14 cellular contexts compared by ENCODE assay signal in genomic region chr11:102469196-102469821, GRCh38. TPM values are rescaled to one million over a fixed set of nuclear protein-coding genes. Genes with fewer than 3 reads are reported as not detected.
DNase-seq lines count a peak whose midpoint lies in the region; ATAC-seq, FAIRE-seq and TF ChIP-seq lines count a peak whose summit lies in the region.
"Had no signal": no experiment of that assay in that cellular context is flagged by ENCODE, and none has a peak within 500 bp of the region (broad histone marks: within the 10 kb centered on the region; RNA-seq: fewer than 3 reads in every experiment).

No MANE protein-coding gene starts in this region.

- POLR2A ChIA-PET in MCF 10A (lab: Yijun Ruan, JAX), result no interaction called here
- POLR2A ChIA-PET in naive thymus-derived CD4-positive, alpha-beta T cell (lab: Charles Lee), result no interaction called here

- peaks cover 33 to 81% of the 10 kb centered on the region in 2 donors for H3K4me1 ChIP-seq in naive thymus-derived CD4-positive, alpha-beta T cell (ENCODE audit: control insufficient read depth in 2 of 2, insufficient read depth in 2 of 2, low read length in 2 of 2)
- peaks cover 35% of the 10 kb centered on the region for H3K4me1 ChIP-seq in mucosa of descending colon (ENCODE audit: low read depth)
- no peaks in the 10 kb centered on the region for H3K4me1 ChIP-seq in right atrium auricular region

- no peaks in the 10 kb centered on the region for H3K27me3 Mint-ChIP-seq in MCF 10A (ENCODE audit: insufficient read depth, unreplicated experiment)
- H3K27me3 Mint-ChIP-seq in naive thymus-derived CD4-positive, alpha-beta T cell, result no peaks in the 10 kb centered on the region
- H3K27me3 Mint-ChIP-seq: activated T-cell treated with anti-CD3 and anti-CD28 coated beads, Interleukin-2, amount 50 U/mL, for 24 hours had no signal

- DNase-seq in AG10803 (ENCODE audit: low read depth), result peak; percentile 29
- DNase-seq in HTR-8/SVneo (ENCODE audit: insufficient read length, low spot score), result no peak
- DNase-seq in MCF 10A (ENCODE audit: unreplicated experiment), result no peak
- no peak for DNase-seq in naive thymus-derived CD4-positive, alpha-beta T cell
- DNase-seq in mucosa of descending colon, result no peak
- no peak for DNase-seq in right atrium auricular region (ENCODE audit: low spot score)
- DNase-seq: activated T-cell treated with anti-CD3 and anti-CD28 coated beads, Interleukin-2, amount 50 U/mL, for 24 hours; effector CD8-positive, alpha-beta T cell; NCI-H1930; retina had no signal

- TF ChIP-seq CTCF in AG10803 (conservative IDR thresholded peaks at IDR 0.05; ENCODE audit: low read length) (no peak), MCF 10A (IDR thresholded peaks at IDR 0.05; ENCODE audit: unreplicated experiment) (no peak), mucosa of descending colon (IDR thresholded peaks at IDR 0.05) (no peak), right atrium auricular region (IDR thresholded peaks at IDR 0.05) (no peak)

- H3K4me3 Mint-ChIP-seq in MCF 10A (ENCODE audit: unreplicated experiment), result no peak overlapping the region
- H3K4me3 Mint-ChIP-seq in naive thymus-derived CD4-positive, alpha-beta T cell, result peak overlapping the region in 8 of 10 donors; percentile 33 to 85 (median 78)

- FAIRE-seq in HTR-8/SVneo (lab: Jason Lieb, UNC), result peak; percentile 40
- FAIRE-seq: keratinocyte had no signal

- H3K27ac ChIP-seq in naive thymus-derived CD4-positive, alpha-beta T cell (ENCODE audit: low read depth, low read length), result no peak overlapping the region
- no peak overlapping the region for H3K27ac ChIP-seq in right atrium auricular region
- H3K27ac ChIP-seq: SK-N-MC had no signal

- H3K4me3 ChIP-seq in AG10803 (ENCODE audit: low read length) (no peak overlapping the region), mucosa of descending colon (no peak overlapping the region), right atrium auricular region (no peak overlapping the region)
- no peak overlapping the region for H3K4me3 ChIP-seq in naive thymus-derived CD4-positive, alpha-beta T cell (ENCODE audit: low read length)
- H3K4me3 ChIP-seq: SK-N-MC had no signal

- intact Hi-C loops in MCF 10A (cut with micrococcal nuclease) (no loop called here), mucosa of descending colon (cut with DNase I, micrococcal nuclease) (no loop called here)
- intact Hi-C loops in naive thymus-derived CD4-positive, alpha-beta T cell (cut with micrococcal nuclease), result no loop called here

- no TSS peak for BruUV-seq in MCF 10A (replicated peaks; lab: Mats Ljungman, UMichigan)

- CTCF ChIA-PET in MCF 10A (lab: Yijun Ruan, JAX), result no interaction called here
- CTCF ChIA-PET in naive thymus-derived CD4-positive, alpha-beta T cell (lab: Charles Lee), result no interaction called here

- H3K36me3 ChIP-seq in naive thymus-derived CD4-positive, alpha-beta T cell (ENCODE audit: control insufficient read depth in 2 of 3, insufficient read depth in 3 of 3, low read length in 3 of 3), result no peaks in the 10 kb centered on the region
- H3K36me3 ChIP-seq in mucosa of descending colon (ENCODE audit: low read depth), result no peaks in the 10 kb centered on the region
- no peaks in the 10 kb centered on the region for H3K36me3 ChIP-seq in right atrium auricular region

- H3K36me3 Mint-ChIP-seq in MCF 10A (ENCODE audit: insufficient read depth, unreplicated experiment), result no peaks in the 10 kb centered on the region
- H3K36me3 Mint-ChIP-seq in naive thymus-derived CD4-positive, alpha-beta T cell, result peaks cover 0 to 5% (median 0%) of the 10 kb centered on the region in 5 donors

- no peak for ATAC-seq in naive thymus-derived CD4-positive, alpha-beta T cell
- ATAC-seq in HG03571 (IDR thresholded peaks at IDR 0.05; ENCODE audit: unreplicated experiment), result no peak
- no peak for ATAC-seq in mucosa of descending colon
- ATAC-seq in HG03565 (IDR thresholded peaks at IDR 0.05; ENCODE audit: unreplicated experiment), result no peak

- no peaks in the 10 kb centered on the region for H3K9me3 Mint-ChIP-seq in MCF 10A (ENCODE audit: unreplicated experiment)
- peaks cover 0 to 4% (median 0%) of the 10 kb centered on the region in 11 donors for H3K9me3 Mint-ChIP-seq in naive thymus-derived CD4-positive, alpha-beta T cell
- H3K9me3 Mint-ChIP-seq: activated T-cell treated with anti-CD3 and anti-CD28 coated beads, Interleukin-2, amount 50 U/mL, for 24 hours had no signal

- no peaks in the 10 kb centered on the region for H3K27me3 ChIP-seq in naive thymus-derived CD4-positive, alpha-beta T cell (ENCODE audit: control insufficient read depth in 2 of 2, insufficient read depth in 2 of 2, low read length in 2 of 2)
- no peaks in the 10 kb centered on the region for H3K27me3 ChIP-seq in right atrium auricular region

- H3K9me3 ChIP-seq in naive thymus-derived CD4-positive, alpha-beta T cell (ENCODE audit: control insufficient read depth in 2 of 3, low read length in 3 of 3), result no peaks in the 10 kb centered on the region
- H3K9me3 ChIP-seq in mucosa of descending colon, result no peaks in the 10 kb centered on the region
- H3K9me3 ChIP-seq in right atrium auricular region, result no peaks in the 10 kb centered on the region

- peaks cover 31% of the 10 kb centered on the region for H3K4me1 Mint-ChIP-seq in MCF 10A (ENCODE audit: insufficient read depth, unreplicated experiment)
- peaks cover 59 to 100% (median 98%) of the 10 kb centered on the region in 7 donors for H3K4me1 Mint-ChIP-seq in naive thymus-derived CD4-positive, alpha-beta T cell

- peak overlapping the region; percentile 64 for H3K27ac Mint-ChIP-seq in MCF 10A (ENCODE audit: low read depth, unreplicated experiment)
- H3K27ac Mint-ChIP-seq in naive thymus-derived CD4-positive, alpha-beta T cell, result peak overlapping the region in 5 of 9 donors; percentile 7 to 89 (median 32)
- H3K27ac Mint-ChIP-seq: activated T-cell treated with anti-CD3 and anti-CD28 coated beads, Interleukin-2, amount 50 U/mL, for 24 hours had no signal

RNA-seq across cellular contexts. Expression of gene TMEM123, which starts 16.7 kb away (rescaled TPM):
- total RNA-seq in MCF 10A (2022), result 134 and 137 TPM in 2 replicates
- 100 to 1,000 TPM; 270 to 495 (median 437) TPM for total RNA-seq in naive thymus-derived CD4-positive, alpha-beta T cell
- polyA plus RNA-seq in naive thymus-derived CD4-positive, alpha-beta T cell, result 100 to 1,000 TPM; 811 to 922 TPM
- total RNA-seq in mucosa of descending colon, result 100 to 1,000 TPM; 153 to 205 (median 157) TPM
- 10 to 100 TPM; 72.8 to 80.7 TPM for total RNA-seq in right atrium auricular region
